In genomic region chr19:43380008-43380407, GRCh38 we compare ENCODE assay signal across 32 cellular contexts. TPM values are rescaled to one million over a fixed set of nuclear protein-coding genes. Genes with fewer than 3 reads are reported as not detected.
"Had no signal": no experiment of that assay in that cellular context is flagged by ENCODE, and none has a peak within 500 bp of the region (broad histone marks: within the 10 kb centered on the region; RNA-seq: fewer than 3 reads in every experiment).

No MANE protein-coding gene starts in this region.

- H3K27ac Mint-ChIP-seq: activated CD4-positive, alpha-beta T cell treated with anti-CD3 and anti-CD28 coated beads for 36 hours; activated CD4-positive, alpha-beta T cell treated with anti-CD3 and anti-CD28 coated beads, Interleukin-2, amount 10 ng/mL, durations not matched to agents 7 days and 5 days; activated CD8-positive, alpha-beta T cell treated with anti-CD3 and anti-CD28 coated beads, Interleukin-2, amount 10 ng/mL, durations not matched to agents 7 days and 5 days; activated naive CD4-positive, alpha-beta T cell treated with anti-CD3 and anti-CD28 coated beads, Interleukin-2, amount 10 ng/mL, durations not matched to agents 7 days and 5 days; activated naive CD8-positive, alpha-beta T cell; activated naive CD8-positive, alpha-beta T cell treated with anti-CD3 and anti-CD28 coated beads, Interleukin-2, amount 50 U/mL, for 24 hours; activated T-cell treated with anti-CD3 and anti-CD28 coated beads, Interleukin-2, amount 50 U/mL, for 24 hours; brain; T-helper 1 cell treated with Interleukin-12 subunit alpha and Interleukin-12 subunit beta and Interleukin-4 antibody, amounts not matched to agents 30 μg/mL and 1 μg/mL, for 36 hours; T-helper 2 cell treated with Interferon-gamma antibody and Interleukin-4, amounts not matched to agents 5 μg/mL and 100 μg/mL, for 36 hours; WTC11 had no signal

- H3K4me2 ChIP-seq: SK-N-SH had no signal

- DNase-seq: activated CD4-positive, alpha-beta T cell treated with anti-CD3 and anti-CD28 coated beads for 36 hours; activated CD4-positive, alpha-beta T cell treated with anti-CD3 and anti-CD28 coated beads, Interleukin-2, amount 10 ng/mL, durations not matched to agents 7 days and 5 days; activated CD4-positive, alpha-beta T cell treated with anti-CD3 and anti-CD28 coated beads, Interleukin-2, amount 50 U/mL, for 48 hours; activated CD8-positive, alpha-beta T cell treated with anti-CD3 and anti-CD28 coated beads, Interleukin-2, amount 10 ng/mL, durations not matched to agents 7 days and 5 days; activated gamma-delta T cell treated with Interleukin-2 at 50 U/mL for 16 hours; activated naive CD4-positive, alpha-beta T cell treated with anti-CD3 and anti-CD28 coated beads, Interleukin-2, amount 10 ng/mL, durations not matched to agents 7 days and 5 days; activated naive CD8-positive, alpha-beta T cell treated with anti-CD3 and anti-CD28 coated beads, Interleukin-2, amount 50 U/mL, for 24 hours; activated T-cell treated with anti-CD3 and anti-CD28 coated beads, Interleukin-2, amount 50 U/mL, for 24 hours; anterior cingulate cortex; central memory CD4-positive, alpha-beta T cell; NCI-H1092 treated with DMSO at 0.1 percent for 48 hours; NCI-H1417; NCI-H187; NCI-H2029 treated with DMSO at 0.1 percent for 48 hours; NCI-H2107; NCI-H2171; NCI-H510A; NCI-H526; NCI-H748 treated with DMSO at 0.1 percent for 48 hours; NK-92 treated with Interleukin-12 subunit alpha and Interleukin-12 subunit beta, amount 100 ng/mL, for 24 hours; PC-3; Peyer's patch; RPMI8226; SHP77 treated with DMSO at 0.1 percent for 48 hours; SK-N-SH had no signal

- H3K4me3 Mint-ChIP-seq: activated CD4-positive, alpha-beta T cell treated with anti-CD3 and anti-CD28 coated beads for 36 hours; activated CD4-positive, alpha-beta T cell treated with anti-CD3 and anti-CD28 coated beads, Interleukin-2, amount 10 ng/mL, durations not matched to agents 7 days and 5 days; activated CD8-positive, alpha-beta T cell treated with anti-CD3 and anti-CD28 coated beads, Interleukin-2, amount 10 ng/mL, durations not matched to agents 7 days and 5 days; activated naive CD4-positive, alpha-beta T cell treated with anti-CD3 and anti-CD28 coated beads, Interleukin-2, amount 10 ng/mL, durations not matched to agents 7 days and 5 days; activated naive CD8-positive, alpha-beta T cell; activated naive CD8-positive, alpha-beta T cell treated with anti-CD3 and anti-CD28 coated beads, Interleukin-2, amount 50 U/mL, for 24 hours; activated T-cell treated with anti-CD3 and anti-CD28 coated beads, Interleukin-2, amount 50 U/mL, for 24 hours; brain; T-helper 1 cell treated with Interleukin-12 subunit alpha and Interleukin-12 subunit beta and Interleukin-4 antibody, amounts not matched to agents 30 μg/mL and 1 μg/mL, for 36 hours; T-helper 2 cell treated with Interferon-gamma antibody and Interleukin-4, amounts not matched to agents 5 μg/mL and 100 μg/mL, for 36 hours; WTC11 had no signal

- H3K27me3 ChIP-seq: Peyer's patch, SJSA1 had no signal

- H3K9ac ChIP-seq: SK-N-SH had no signal

- H3K4me1 Mint-ChIP-seq: activated naive CD4-positive, alpha-beta T cell treated with anti-CD3 and anti-CD28 coated beads, Interleukin-2, amount 10 ng/mL, durations not matched to agents 7 days and 5 days; activated naive CD8-positive, alpha-beta T cell treated with anti-CD3 and anti-CD28 coated beads, Interleukin-2, amount 50 U/mL, for 24 hours; brain had no signal

- H3K9me3 Mint-ChIP-seq: activated CD4-positive, alpha-beta T cell treated with anti-CD3 and anti-CD28 coated beads, Interleukin-2, amount 10 ng/mL, durations not matched to agents 7 days and 5 days; activated naive CD4-positive, alpha-beta T cell treated with anti-CD3 and anti-CD28 coated beads, Interleukin-2, amount 10 ng/mL, durations not matched to agents 7 days and 5 days; activated naive CD8-positive, alpha-beta T cell treated with anti-CD3 and anti-CD28 coated beads, Interleukin-2, amount 50 U/mL, for 24 hours; activated T-cell treated with anti-CD3 and anti-CD28 coated beads, Interleukin-2, amount 50 U/mL, for 24 hours; T-helper 1 cell treated with Interleukin-12 subunit alpha and Interleukin-12 subunit beta and Interleukin-4 antibody, amounts not matched to agents 30 μg/mL and 1 μg/mL, for 36 hours; T-helper 2 cell treated with Interferon-gamma antibody and Interleukin-4, amounts not matched to agents 5 μg/mL and 100 μg/mL, for 36 hours had no signal

- H3K4me1 ChIP-seq: Peyer's patch had no signal

- H3K27ac ChIP-seq: Peyer's patch, SJSA1 had no signal

- H3K27me3 Mint-ChIP-seq: activated CD4-positive, alpha-beta T cell treated with anti-CD3 and anti-CD28 coated beads, Interleukin-2, amount 10 ng/mL, durations not matched to agents 7 days and 5 days had no signal

- H3K9me3 ChIP-seq: Peyer's patch, SJSA1, SK-N-SH had no signal

- H3K4me3 ChIP-seq: Peyer's patch, SJSA1 had no signal

- H3K36me3 Mint-ChIP-seq: activated naive CD4-positive, alpha-beta T cell treated with anti-CD3 and anti-CD28 coated beads, Interleukin-2, amount 10 ng/mL, durations not matched to agents 7 days and 5 days; activated naive CD8-positive, alpha-beta T cell; brain had no signal

- H3K36me3 ChIP-seq: Peyer's patch, SJSA1 had no signal

RNA-seq across cellular contexts. Expression of gene CD177, which starts 26.5 kb away (rescaled TPM):
- total RNA-seq: activated CD4-positive, alpha-beta T cell treated with anti-CD3 and anti-CD28 coated beads for 36 hours; activated CD4-positive, alpha-beta T cell treated with anti-CD3 and anti-CD28 coated beads, Interleukin-2, amount 10 ng/mL, durations not matched to agents 7 days and 5 days; activated CD8-positive, alpha-beta T cell treated with anti-CD3 and anti-CD28 coated beads, Interleukin-2, amount 10 ng/mL, durations not matched to agents 7 days and 5 days; Peyer's patch had no signal

RNA-seq across cellular contexts. Expression of gene TEX101, which starts 34.7 kb away (rescaled TPM):
- total RNA-seq: activated CD4-positive, alpha-beta T cell treated with anti-CD3 and anti-CD28 coated beads for 36 hours; activated CD4-positive, alpha-beta T cell treated with anti-CD3 and anti-CD28 coated beads, Interleukin-2, amount 10 ng/mL, durations not matched to agents 7 days and 5 days; activated CD8-positive, alpha-beta T cell treated with anti-CD3 and anti-CD28 coated beads, Interleukin-2, amount 10 ng/mL, durations not matched to agents 7 days and 5 days; M059J; PC-3; Peyer's patch; SJSA1; WTC11 had no signal
